ENCODE assay signal across 9 cellular contexts in genomic region chr5:119274024-119274766, GRCh38.
DNase-seq lines count a peak whose midpoint lies in the region; ATAC-seq and TF ChIP-seq lines count a peak whose summit lies in the region.
"Had no signal": no experiment of that assay in that cellular context is flagged by ENCODE, and none has a peak within 500 bp of the region (broad histone marks: within the 10 kb centered on the region; RNA-seq: fewer than 3 reads in every experiment).

No MANE protein-coding gene starts in this region.

- H3K36me3 ChIP-seq in Panc1 (ENCODE audit: control insufficient read depth, insufficient read depth, low read length), result no peaks in the 10 kb centered on the region

- TF ChIP-seq CTCF in Panc1 (IDR thresholded peaks at IDR 0.05), result no peak

- BruUV-seq in Panc1 (replicated peaks; lab: Mats Ljungman, UMichigan), result no TSS peak

- peaks cover 18% of the 10 kb centered on the region for H3K4me1 ChIP-seq in Panc1 (ENCODE audit: control insufficient read depth, insufficient read depth, low read length)
- H3K4me1 ChIP-seq: parathyroid adenoma had no signal

- peak overlapping the region; percentile 83 to 95 for H3K4me3 Mint-ChIP-seq in stimulated activated naive CD8-positive, alpha-beta T cell treated with anti-CD3 and anti-CD28 coated beads, Interleukin-15, amount 100 ng/mL, for 72 hours

- POLR2A ChIA-PET in Panc1 (lab: Charles Lee), result no interaction called here

- 0 out of 2 replicates have a peak, but pooled peaks have one; percentile 44 for ATAC-seq in Panc1
- ATAC-seq in stimulated activated naive CD8-positive, alpha-beta T cell treated with anti-CD3 and anti-CD28 coated beads, Interleukin-15, amount 100 ng/mL, for 72 hours, result no peak
- ATAC-seq in HG02981 (IDR thresholded peaks at IDR 0.05; ENCODE audit: unreplicated experiment), result no peak

- H3K4me3 ChIP-seq in Panc1 (ENCODE audit: low read depth in 2 of 2, low read length in 2 of 2), result no peak overlapping the region

- CTCF ChIA-PET in Panc1 (lab: Charles Lee), result interaction anchor here (0.6 kb wide), 1 partner anchor 207 kb away, joined by 7 read pairs; no protein-coding TSS in a partner anchor

- no peaks in the 10 kb centered on the region for H3K27me3 ChIP-seq in Panc1 (ENCODE audit: control insufficient read depth, insufficient read depth, low read length)

- peak overlapping the region; percentile 93 to 94 for H3K27ac Mint-ChIP-seq in stimulated activated naive CD8-positive, alpha-beta T cell treated with anti-CD3 and anti-CD28 coated beads, Interleukin-15, amount 100 ng/mL, for 72 hours

- no peaks in the 10 kb centered on the region for H3K9me3 Mint-ChIP-seq in stimulated activated naive CD8-positive, alpha-beta T cell treated with anti-CD3 and anti-CD28 coated beads, Interleukin-15, amount 100 ng/mL, for 72 hours

- no peaks in the 10 kb centered on the region for H3K27me3 Mint-ChIP-seq in stimulated activated naive CD8-positive, alpha-beta T cell treated with anti-CD3 and anti-CD28 coated beads, Interleukin-15, amount 100 ng/mL, for 72 hours

- H3K4me1 Mint-ChIP-seq in stimulated activated naive CD8-positive, alpha-beta T cell treated with anti-CD3 and anti-CD28 coated beads, Interleukin-15, amount 100 ng/mL, for 72 hours, result peaks cover 87% of the 10 kb centered on the region

- in situ Hi-C loops in Panc1 (cut with HindIII; ENCODE audit: low pct_unique_long_range_greater_than_20kb, low sequenced_read_pairs), result no loop called here

- no peaks in the 10 kb centered on the region for H3K9me3 ChIP-seq in Panc1 (ENCODE audit: control insufficient read depth, insufficient read depth, low read depth, low read length)

- no peak overlapping the region for H3K27ac ChIP-seq in Panc1 (ENCODE audit: low read length)
- H3K27ac ChIP-seq: parathyroid adenoma had no signal

- DNase-seq in H4 (ENCODE audit: low spot score), result peak; percentile 14
- no peak for DNase-seq in Panc1 (ENCODE audit: low read depth, low spot score)
- DNase-seq in fibroblast of peridontal ligament (ENCODE audit: extremely low read depth), result peak; percentile 36
- DNase-seq in stimulated activated naive CD8-positive, alpha-beta T cell treated with anti-CD3 and anti-CD28 coated beads, Interleukin-15, amount 100 ng/mL, for 72 hours, result no peak
- DNase-seq in stimulated activated CD4-positive, alpha-beta T cell treated with anti-CD3 and anti-CD28 coated beads, Interleukin-2, amount 100 ng/mL, for 24 hours, result no peak
- no peak for DNase-seq in AG20443 (ENCODE audit: low spot score)
- DNase-seq in activated CD4-positive, alpha-beta T cell treated with anti-CD3 and anti-CD28 coated beads for 48 hours, result no peak

- intact Hi-C loops in Panc1 (cut with micrococcal nuclease; ENCODE audit: unreplicated experiment), result no loop called here

Comparison
In these comparisons a context has a peak if more than half of its experiments do, and no peak if none do; other contexts are left out.
1. DNase-seq: peak in H4 (single experiment) and fibroblast of peridontal ligament (single experiment); none in Panc1 (single experiment), stimulated activated naive CD8-positive, alpha-beta T cell treated with anti-CD3 and anti-CD28 coated beads, Interleukin-15, amount 100 ng/mL, for 72 hours (0 of 2), stimulated activated CD4-positive, alpha-beta T cell treated with anti-CD3 and anti-CD28 coated beads, Interleukin-2, amount 100 ng/mL, for 24 hours (0 of 2), AG20443 (single experiment) and activated CD4-positive, alpha-beta T cell treated with anti-CD3 and anti-CD28 coated beads for 48 hours (single experiment).